ENCODE assay signal across 11 cellular contexts in genomic region chr16:11681526-11681925, GRCh38. TPM values are rescaled to one million over a fixed set of nuclear protein-coding genes. Genes with fewer than 3 reads are reported as not detected.
DNase-seq lines count a peak whose midpoint lies in the region; ATAC-seq and TF ChIP-seq lines count a peak whose summit lies in the region.
"Had no signal": no experiment of that assay in that cellular context is flagged by ENCODE, and none has a peak within 500 bp of the region (broad histone marks: within the 10 kb centered on the region; RNA-seq: fewer than 3 reads in every experiment).

No MANE protein-coding gene starts in this region.

- H3K79me2 ChIP-seq in H9 (ENCODE audit: insufficient read depth, low read length) (no peaks in the 10 kb centered on the region), mammary epithelial cell (ENCODE audit: insufficient read depth, low read length) (peaks cover 24% of the 10 kb centered on the region)

- no peaks in the 10 kb centered on the region for H3K27me3 ChIP-seq in H9 (ENCODE audit: insufficient read depth, low read length)
- H3K27me3 ChIP-seq in mammary epithelial cell (ENCODE audit: insufficient read depth, low read length), result no peaks in the 10 kb centered on the region

- no peak overlapping the region for H2AFZ ChIP-seq in H9 (ENCODE audit: low read length)
- no peak overlapping the region for H2AFZ ChIP-seq in mammary epithelial cell (ENCODE audit: low read depth, low read length)

- H3K4me1 ChIP-seq in H9 (ENCODE audit: insufficient read depth, low read length) (no peaks in the 10 kb centered on the region), mammary epithelial cell (ENCODE audit: insufficient read depth, low read length) (peaks cover 47% of the 10 kb centered on the region)

- no peak overlapping the region for H2BK12ac ChIP-seq in H9 (ENCODE audit: insufficient read length, low read depth, low read length)

- H3K27ac ChIP-seq in H9 (ENCODE audit: insufficient read length, low read depth, low read length), result no peak overlapping the region
- no peak overlapping the region for H3K27ac ChIP-seq in mammary epithelial cell (ENCODE audit: insufficient read depth, low read depth, low read length)
- H3K27ac ChIP-seq: 22Rv1 had no signal

- H2BK5ac ChIP-seq in H9 (ENCODE audit: insufficient read length, low read length), result no peak overlapping the region

- dilution Hi-C loops in mammary epithelial cell (cut with HindIII; ENCODE audit: low sequenced_read_pairs), result loop anchor here (5.0 kb wide), 1 partner anchor 39 kb away; no protein-coding TSS in a partner anchor

- H3K4me2 ChIP-seq in H9 (ENCODE audit: insufficient read depth, insufficient read length, low read length) (no peak overlapping the region), mammary epithelial cell (ENCODE audit: insufficient read depth, low read depth, low read length) (no peak overlapping the region)

- H2BK15ac ChIP-seq in H9 (ENCODE audit: low read depth, low read length), result no peak overlapping the region

- no peaks in the 10 kb centered on the region for H3K79me1 ChIP-seq in H9 (ENCODE audit: insufficient read depth, low read depth, low read length, poor library complexity, severe bottlenecking)

- H4K5ac ChIP-seq in H9 (ENCODE audit: insufficient read length, low read depth, low read length), result no peak overlapping the region

- intact Hi-C loops in mammary epithelial cell (cut with micrococcal nuclease), result no loop called here

- H3K9me3 Mint-ChIP-seq in H9 (no peaks in the 10 kb centered on the region), progenitor cell of endocrine pancreas (ENCODE audit: low read depth) (no peaks in the 10 kb centered on the region)
- no peaks in the 10 kb centered on the region for H3K9me3 Mint-ChIP-seq in activated CD8-positive, alpha-beta T cell treated with anti-CD3 and anti-CD28 coated beads, Interleukin-2, amount 10 ng/mL, durations not matched to agents 7 days and 5 days (ENCODE audit: insufficient read depth)

- DNase-seq in DMS53 (lab: John Stamatoyannopoulos, UW) (peak; percentile 24), DMS53 treated with DMSO at 0.1 percent for 48 hours (lab: John Stamatoyannopoulos, UW; ENCODE audit: unreplicated experiment) (no peak), H9 (no peak), progenitor cell of endocrine pancreas (ENCODE audit: low spot score, unreplicated experiment) (no peak), mammary epithelial cell (no peak), iPS-NIHi11 (ENCODE audit: low spot score) (no peak)
- DNase-seq in activated CD8-positive, alpha-beta T cell treated with anti-CD3 and anti-CD28 coated beads, Interleukin-2, amount 10 ng/mL, durations not matched to agents 7 days and 5 days, result no peak
- DNase-seq: stimulated activated CD4-positive, alpha-beta T cell treated with anti-CD3 and anti-CD28 coated beads, Interleukin-4, amount 100 ng/mL, for 4 hours had no signal

- H2BK20ac ChIP-seq in H9 (ENCODE audit: low read depth, low read length, poor library complexity, severe bottlenecking), result no peak overlapping the region

- no peak overlapping the region for H3K14ac ChIP-seq in H9 (ENCODE audit: insufficient read depth, low read length)

- no peak overlapping the region for H3K4ac ChIP-seq in H9 (ENCODE audit: low read depth, low read length)

- WGBS in H9 (ENCODE audit: extremely low coverage, insufficient read length, low lambda C conversion rate), result no CpG with 5 or more reads among the region's 2 CpGs
- 100% methylated on average over 1 of the region's 2 CpGs for WGBS in mammary epithelial cell (ENCODE audit: low coverage, missing lambda C conversion rate)

- in situ Hi-C loops in mammary epithelial cell (cut with MboI; ENCODE audit: low sequenced_read_pairs in 2 of 2), result no loop called here

- no peak overlapping the region for H3K18ac ChIP-seq in H9 (ENCODE audit: insufficient read length, low read depth, low read length)

- no peaks in the 10 kb centered on the region for H4K20me1 ChIP-seq in H9 (ENCODE audit: control insufficient read depth, insufficient read depth, insufficient read length)
- no peaks in the 10 kb centered on the region for H4K20me1 ChIP-seq in mammary epithelial cell (ENCODE audit: insufficient read depth, low read length)

- H3K9ac ChIP-seq in H9 (ENCODE audit: extremely low read depth, insufficient read length, low read length) (no peak overlapping the region), mammary epithelial cell (ENCODE audit: insufficient read depth, low read length) (no peak overlapping the region)

- H2BK120ac ChIP-seq in H9 (ENCODE audit: low read depth, low read length, poor library complexity, severe bottlenecking), result no peak overlapping the region

- no peak overlapping the region for H3K4me3 Mint-ChIP-seq in H9
- peak overlapping the region; percentile 46 for H3K4me3 Mint-ChIP-seq in activated CD8-positive, alpha-beta T cell treated with anti-CD3 and anti-CD28 coated beads, Interleukin-2, amount 10 ng/mL, durations not matched to agents 7 days and 5 days
- no peak overlapping the region for H3K4me3 Mint-ChIP-seq in progenitor cell of endocrine pancreas (ENCODE audit: low read depth)

- no peaks in the 10 kb centered on the region for H3K23me2 ChIP-seq in H9 (ENCODE audit: insufficient read length, low read depth, low read length, poor library complexity, severe bottlenecking)

- no peak overlapping the region for H4K8ac ChIP-seq in H9 (replicated peaks; ENCODE audit: insufficient read length, low read depth, low read length)

- TF ChIP-seq CTCF in H9 (conservative IDR thresholded peaks at IDR 0.05) (no peak), progenitor cell of endocrine pancreas (IDR thresholded peaks at IDR 0.05; ENCODE audit: unreplicated experiment) (no peak), mammary epithelial cell (conservative IDR thresholded peaks at IDR 0.05 in 1 of 2, IDR thresholded peaks at IDR 0.05 in 1 of 2; ENCODE audit: extremely low read depth in 1 of 2, insufficient read depth in 1 of 2, low read depth in 1 of 2, low read length in 2 of 2) (no peak)

- H3T11ph ChIP-seq in H9 (ENCODE audit: low read length), result no peak overlapping the region

- H3K56ac ChIP-seq in H9 (ENCODE audit: insufficient read length, low read depth, low read length), result no peak overlapping the region

- no peak overlapping the region for H3K23ac ChIP-seq in H9 (ENCODE audit: insufficient read length, low read depth, low read length)

- H3K9me3 ChIP-seq in H9 (ENCODE audit: control insufficient read depth, low read depth, low read length), result no peaks in the 10 kb centered on the region
- no peaks in the 10 kb centered on the region for H3K9me3 ChIP-seq in mammary epithelial cell (replicated peaks; ENCODE audit: insufficient read depth, low read length)

- ATAC-seq in activated CD8-positive, alpha-beta T cell treated with anti-CD3 and anti-CD28 coated beads, Interleukin-2, amount 10 ng/mL, durations not matched to agents 7 days and 5 days, result peak; percentile 63
- no peak for ATAC-seq in HG03139 (IDR thresholded peaks at IDR 0.05; ENCODE audit: unreplicated experiment)

- no TSS peak for BruUV-seq in mammary epithelial cell (replicated peaks; lab: Mats Ljungman, UMichigan)

- H3K27me3 Mint-ChIP-seq in H9 (ENCODE audit: low read depth) (no peaks in the 10 kb centered on the region), progenitor cell of endocrine pancreas (no peaks in the 10 kb centered on the region)
- H3K27me3 Mint-ChIP-seq in activated CD8-positive, alpha-beta T cell treated with anti-CD3 and anti-CD28 coated beads, Interleukin-2, amount 10 ng/mL, durations not matched to agents 7 days and 5 days (ENCODE audit: low read depth), result no peaks in the 10 kb centered on the region

- peaks cover 12 to 59% (median 44%) of the 10 kb centered on the region in 3 experiments; a peak in 6 of 7 replicates for H3K36me3 Mint-ChIP-seq in H9 (ENCODE audit: insufficient read depth in 1 of 3, low read depth in 3 of 3)
- H3K36me3 Mint-ChIP-seq in activated CD8-positive, alpha-beta T cell treated with anti-CD3 and anti-CD28 coated beads, Interleukin-2, amount 10 ng/mL, durations not matched to agents 7 days and 5 days (ENCODE audit: low read depth), result peaks cover 81% of the 10 kb centered on the region
- H3K36me3 Mint-ChIP-seq in progenitor cell of endocrine pancreas (ENCODE audit: insufficient read depth), result peaks cover 27% of the 10 kb centered on the region

- H3K4me3 ChIP-seq in mammary epithelial cell (replicated peaks in 1 of 3; ENCODE audit: insufficient read depth in 1 of 3, low read depth in 2 of 3, low read length in 3 of 3), result no peak overlapping the region
- H3K4me3 ChIP-seq: lung had no signal

- H3K27ac Mint-ChIP-seq in H9 (peak overlapping the region; percentile 4 to 61 (median 49); a peak in 3 of 7 replicates), progenitor cell of endocrine pancreas (peak overlapping the region; percentile 11)
- H3K27ac Mint-ChIP-seq in activated CD8-positive, alpha-beta T cell treated with anti-CD3 and anti-CD28 coated beads, Interleukin-2, amount 10 ng/mL, durations not matched to agents 7 days and 5 days, result peak overlapping the region; percentile 82

- POLR2A ChIA-PET in activated CD8-positive, alpha-beta T cell treated with anti-CD3 and anti-CD28 coated beads, Interleukin-2, amount 10 ng/mL, durations not matched to agents 7 days and 5 days (lab: Charles Lee), result no interaction called here

- CTCF ChIA-PET in activated CD8-positive, alpha-beta T cell treated with anti-CD3 and anti-CD28 coated beads, Interleukin-2, amount 10 ng/mL, durations not matched to agents 7 days and 5 days (lab: Charles Lee), result interaction anchor here (1.0 to 1.4 kb wide), 2 partner anchors 43 to 717 kb away, joined by 3 read pairs; no protein-coding TSS in a partner anchor
- CTCF ChIA-PET in mammary epithelial cell (lab: Charles Lee; ENCODE audit: low non-redundant PET), result no interaction called here

- H4K91ac ChIP-seq in H9 (ENCODE audit: insufficient read length, low read depth, low read length), result no peak overlapping the region

- peaks cover 22% of the 10 kb centered on the region for H3K36me3 ChIP-seq in mammary epithelial cell (ENCODE audit: insufficient read depth, low read length)

- H2AK5ac ChIP-seq in H9 (ENCODE audit: insufficient read length, low read length), result no peak overlapping the region

- H3K4me1 Mint-ChIP-seq in H9 (peaks cover 2 to 11% of the 10 kb centered on the region in 2 experiments; a peak in 3 of 4 replicates), progenitor cell of endocrine pancreas (ENCODE audit: low read depth) (no peaks in the 10 kb centered on the region)
- peaks cover 61% of the 10 kb centered on the region for H3K4me1 Mint-ChIP-seq in activated CD8-positive, alpha-beta T cell treated with anti-CD3 and anti-CD28 coated beads, Interleukin-2, amount 10 ng/mL, durations not matched to agents 7 days and 5 days (ENCODE audit: low read depth)

RNA-seq across cellular contexts. Expression of gene SNN, which starts 13.3 kb away (rescaled TPM):
- 43.9 and 44.2 TPM in 2 replicates for total RNA-seq in H9 (2021)
- total RNA-seq in activated CD8-positive, alpha-beta T cell treated with anti-CD3 and anti-CD28 coated beads, Interleukin-2, amount 10 ng/mL, durations not matched to agents 7 days and 5 days, result 10 to 100 TPM; 27.3 to 28.9 TPM
- total RNA-seq in progenitor cell of endocrine pancreas, result 80.6 and 80.9 TPM in 2 replicates
- 10 to 100 TPM; 14.2 to 32.7 TPM for total RNA-seq in mammary epithelial cell
- 14.2 TPM for polyA plus RNA-seq in mammary epithelial cell
- polyA minus RNA-seq in mammary epithelial cell, result 13.4 TPM

Comparison
In these comparisons a context has a peak if more than half of its experiments do, and no peak if none do; other contexts are left out.
1. H3K27ac Mint-ChIP-seq: peak in every context shown above with its lines; median percentile 82 in activated CD8-positive, alpha-beta T cell treated with anti-CD3 and anti-CD28 coated beads, Interleukin-2, amount 10 ng/mL, durations not matched to agents 7 days and 5 days; 49 in H9; 11 in progenitor cell of endocrine pancreas.